ENCODE assay signal across 17 cellular contexts in genomic region chr2:46564811-46565241, GRCh38. TPM values are rescaled to one million over a fixed set of nuclear protein-coding genes. Genes with fewer than 3 reads are reported as not detected.
DNase-seq lines count a peak whose midpoint lies in the region; ATAC-seq and TF ChIP-seq lines count a peak whose summit lies in the region.
"Had no signal": no experiment of that assay in that cellular context is flagged by ENCODE, and none has a peak within 500 bp of the region (broad histone marks: within the 10 kb centered on the region; RNA-seq: fewer than 3 reads in every experiment).

No MANE protein-coding gene starts in this region.

- H3K9me3 ChIP-seq in H9 (ENCODE audit: control insufficient read depth, low read depth, low read length) (no peaks in the 10 kb centered on the region), tibial artery (no peaks in the 10 kb centered on the region)
- H3K9me3 ChIP-seq: body of pancreas, prostate gland, thyroid gland had no signal

- no peaks in the 10 kb centered on the region for H4K20me1 ChIP-seq in H9 (ENCODE audit: control insufficient read depth, insufficient read depth, insufficient read length)

- H3K4me1 Mint-ChIP-seq in H9, result peaks cover 8 to 14% of the 10 kb centered on the region in 2 experiments

- no CpG with 5 or more reads among the region's 3 CpGs for WGBS in H9 (ENCODE audit: extremely low coverage, insufficient read length, low lambda C conversion rate)

- no peak overlapping the region for H3K4ac ChIP-seq in H9 (ENCODE audit: low read depth, low read length)

- H2BK20ac ChIP-seq in H9 (ENCODE audit: low read depth, low read length, poor library complexity, severe bottlenecking), result no peak overlapping the region

- no peak overlapping the region for H2BK12ac ChIP-seq in H9 (ENCODE audit: insufficient read length, low read depth, low read length)

- H3K79me1 ChIP-seq in H9 (ENCODE audit: insufficient read depth, low read depth, low read length, poor library complexity, severe bottlenecking), result no peaks in the 10 kb centered on the region

- H3K79me2 ChIP-seq in H9 (ENCODE audit: insufficient read depth, low read length), result no peaks in the 10 kb centered on the region

- no peak overlapping the region for H3K4me3 Mint-ChIP-seq in H9
- H3K4me3 Mint-ChIP-seq: activated naive CD4-positive, alpha-beta T cell treated with anti-CD3 and anti-CD28 coated beads for 36 hours; CD8-positive, alpha-beta T cell had no signal

- no peaks in the 10 kb centered on the region for H3K23me2 ChIP-seq in H9 (ENCODE audit: insufficient read length, low read depth, low read length, poor library complexity, severe bottlenecking)

- TF ChIP-seq CTCF in H9 (conservative IDR thresholded peaks at IDR 0.05) (peak; percentile 31; the same call in 1 of the 3 replicates), tibial artery (IDR thresholded peaks at IDR 0.05) (no peak)

- no peak overlapping the region for H3T11ph ChIP-seq in H9 (ENCODE audit: low read length)

- no peaks in the 10 kb centered on the region for H3K27me3 Mint-ChIP-seq in H9 (ENCODE audit: low read depth)

- H2BK5ac ChIP-seq in H9 (ENCODE audit: insufficient read length, low read length), result no peak overlapping the region

- H2AK5ac ChIP-seq in H9 (ENCODE audit: insufficient read length, low read length), result no peak overlapping the region

- H3K18ac ChIP-seq in H9 (ENCODE audit: insufficient read length, low read depth, low read length), result no peak overlapping the region

- H3K4me1 ChIP-seq in H9 (ENCODE audit: insufficient read depth, low read length) (0 out of 2 replicates have a peak, but pooled peaks cover 3% of the 10 kb centered on the region), rectal smooth muscle tissue (ENCODE audit: control insufficient read depth, insufficient read depth, low read length) (peaks cover 27% of the 10 kb centered on the region), tibial artery (peaks cover 0 to 95% (median 46%) of the 10 kb centered on the region in 4 donors)
- H3K4me1 ChIP-seq: prostate gland had no signal

- 0 out of 7 replicates have a peak, but pooled peaks cover 0 to 3% (median 0%) of the 10 kb centered on the region in 3 experiments for H3K36me3 Mint-ChIP-seq in H9 (ENCODE audit: insufficient read depth in 1 of 3, low read depth in 3 of 3)

- H3K4me2 ChIP-seq in H9 (ENCODE audit: insufficient read depth, insufficient read length, low read length), result no peak overlapping the region

- no peak overlapping the region for H4K5ac ChIP-seq in H9 (ENCODE audit: insufficient read length, low read depth, low read length)

- ATAC-seq in Right ventricle myocardium superior (ENCODE audit: poor library complexity), result peak; percentile 74
- ATAC-seq: body of pancreas; CD8-positive, alpha-beta T cell; PC-3 had no signal

- no peak overlapping the region for H3K27ac Mint-ChIP-seq in H9
- H3K27ac Mint-ChIP-seq: activated naive CD4-positive, alpha-beta T cell treated with anti-CD3 and anti-CD28 coated beads for 36 hours had no signal

- H3K9ac ChIP-seq in H9 (ENCODE audit: extremely low read depth, insufficient read length, low read length) (no peak overlapping the region), rectal smooth muscle tissue (ENCODE audit: low read length) (no peak overlapping the region)

- H3K27ac ChIP-seq in H9 (ENCODE audit: insufficient read length, low read depth, low read length) (no peak overlapping the region), rectal smooth muscle tissue (ENCODE audit: low read depth, low read length) (peak overlapping the region; percentile 10), tibial artery (peak overlapping the region in 1 of 2 donors; percentile 5)
- H3K27ac ChIP-seq: body of pancreas, prostate gland, thyroid gland had no signal

- H3K14ac ChIP-seq in H9 (ENCODE audit: insufficient read depth, low read length), result no peak overlapping the region

- no peaks in the 10 kb centered on the region for H3K9me3 Mint-ChIP-seq in H9
- H3K9me3 Mint-ChIP-seq: activated naive CD4-positive, alpha-beta T cell treated with anti-CD3 and anti-CD28 coated beads for 36 hours; CD8-positive, alpha-beta T cell had no signal

- H3K27me3 ChIP-seq in H9 (ENCODE audit: insufficient read depth, low read length) (no peaks in the 10 kb centered on the region), rectal smooth muscle tissue (ENCODE audit: control insufficient read depth, insufficient read depth, low read length) (no peaks in the 10 kb centered on the region), tibial artery (no peaks in the 10 kb centered on the region)
- H3K27me3 ChIP-seq: body of pancreas, thyroid gland had no signal

- no peak overlapping the region for H2BK120ac ChIP-seq in H9 (ENCODE audit: low read depth, low read length, poor library complexity, severe bottlenecking)

- no peak overlapping the region for H3K23ac ChIP-seq in H9 (ENCODE audit: insufficient read length, low read depth, low read length)

- no peak overlapping the region for H3K56ac ChIP-seq in H9 (ENCODE audit: insufficient read length, low read depth, low read length)

- intact Hi-C loops in Right ventricle myocardium superior (cut with DNase I) (no loop called here), tibial artery (cut with DNase I; ENCODE audit: low total_unique reads) (no loop called here)

- DNase-seq in H9 (no peak), OCI-M1 (lab: John Stamatoyannopoulos, UW) (peak; percentile 60), Right ventricle myocardium superior (no peak), tibial artery (no peak), hypothalamus (lab: John Stamatoyannopoulos, UW) (no peak)
- DNase-seq in stimulated activated CD4-positive, alpha-beta T cell treated with anti-CD3 and anti-CD28 coated beads, Interleukin-4, amount 100 ng/mL, for 24 hours, result no peak
- no peak for DNase-seq in effector CD8-positive, alpha-beta T cell (lab: John Stamatoyannopoulos, UW)
- DNase-seq: activated naive CD4-positive, alpha-beta T cell treated with anti-CD3 and anti-CD28 coated beads for 36 hours; body of pancreas; CD8-positive, alpha-beta T cell; KG1; NCI-H1417 treated with DMSO at 0.1 percent for 48 hours; PC-3; SW 1271; thyroid gland had no signal

- no peak overlapping the region for H2AFZ ChIP-seq in H9 (ENCODE audit: low read length)

- no peak overlapping the region for H2BK15ac ChIP-seq in H9 (ENCODE audit: low read depth, low read length)

- H3K4me3 ChIP-seq in rectal smooth muscle tissue (ENCODE audit: low read length), result no peak overlapping the region
- H3K4me3 ChIP-seq in tibial artery, result no peak overlapping the region
- H3K4me3 ChIP-seq: body of pancreas, prostate gland, thyroid gland had no signal

- H4K8ac ChIP-seq in H9 (replicated peaks; ENCODE audit: insufficient read length, low read depth, low read length), result no peak overlapping the region

- no peak overlapping the region for H4K91ac ChIP-seq in H9 (ENCODE audit: insufficient read length, low read depth, low read length)

- H3K36me3 ChIP-seq in rectal smooth muscle tissue (ENCODE audit: control insufficient read depth, insufficient read depth, low read length), result no peaks in the 10 kb centered on the region
- no peaks in the 10 kb centered on the region for H3K36me3 ChIP-seq in tibial artery
- H3K36me3 ChIP-seq: prostate gland, thyroid gland had no signal

RNA-seq across cellular contexts. Expression of gene ATP6V1E2, which starts 22.4 kb away (rescaled TPM):
- total RNA-seq in H9 (2021) (6.3 and 6.9 TPM in 2 replicates), Right ventricle myocardium superior (6.0 TPM)

RNA-seq across cellular contexts. Expression of gene RHOQ, which starts 22.5 kb away (rescaled TPM):
- total RNA-seq in H9 (2021), result 39.9 and 41.5 TPM in 2 replicates
- total RNA-seq in Right ventricle myocardium superior, result 442 TPM

RNA-seq across cellular contexts. Expression of gene PIGF, which starts 52.0 kb away (rescaled TPM):
- total RNA-seq in H9 (2021), result 29.1 and 32.0 TPM in 2 replicates
- 8.9 TPM for total RNA-seq in Right ventricle myocardium superior

RNA-seq across cellular contexts. Expression of gene CRIPT, which starts 52.2 kb away (rescaled TPM):
- total RNA-seq in H9 (2021) (13.6 and 15.1 TPM in 2 replicates), Right ventricle myocardium superior (19.1 TPM)

Comparison
In these comparisons a context has a peak if more than half of its experiments do, and no peak if none do; other contexts are left out.
1. RNA of gene RHOQ, which starts 22.5 kb away (total RNA-seq): 442 TPM in Right ventricle myocardium superior (single experiment); 39.9 to 41.5 TPM in H9; every median in the first group is over 10 times any median in the second.